Comparison of ENCODE assay signal across 8 cellular contexts in genomic region chr19:48290923-48291700, GRCh38. TPM values are rescaled to one million over a fixed set of nuclear protein-coding genes. Genes with fewer than 3 reads are reported as not detected.
DNase-seq lines count a peak whose midpoint lies in the region; ATAC-seq and TF ChIP-seq lines count a peak whose summit lies in the region.

No MANE protein-coding gene starts in this region.

- H3K36me3 Mint-ChIP-seq in dendritic cell treated with granulocyte-macrophage colony-stimulating factor and Interleukin-4, amounts not matched to agents 40 ng/mL and 50 ng/mL, for 4 days (ENCODE audit: low read depth), result no peaks in the 10 kb centered on the region

- no peak overlapping the region for H3K27ac Mint-ChIP-seq in dendritic cell treated with granulocyte-macrophage colony-stimulating factor and Interleukin-4, amounts not matched to agents 40 ng/mL and 50 ng/mL, for 4 days

- intact Hi-C loops in dendritic cell treated with granulocyte-macrophage colony-stimulating factor and Interleukin-4, amounts not matched to agents 40 ng/mL and 50 ng/mL, for 4 days (cut with micrococcal nuclease), result loop anchor here (1.0 kb wide), 1 partner anchor 24 kb away; no protein-coding TSS in a partner anchor

- in situ Hi-C loops in GM13977 (cut with MboI; ENCODE audit: low pct_unique_long_range_greater_than_20kb, low sequenced_read_pairs, unreplicated experiment), result no loop called here

- ATAC-seq in left lobe of liver (peak; percentile 98), GM19328 (IDR thresholded peaks at IDR 0.05; ENCODE audit: unreplicated experiment) (no peak)

- DNase-seq in A172 (ENCODE audit: low spot score) (peak; percentile 66), GM13977 (ENCODE audit: low spot score) (peak; percentile 69), NCI-H345 (lab: John Stamatoyannopoulos, UW) (peak; percentile 26), left lobe of liver (ENCODE audit: low spot score) (peak; percentile 72)
- peak; percentile 61 for DNase-seq in activated CD4-positive, alpha-beta T cell treated with anti-CD3 and anti-CD28 coated beads, Interleukin-2, amount 50 U/mL, for 1 hour
- DNase-seq in stimulated activated CD4-positive, alpha-beta T cell treated with anti-CD3 and anti-CD28 coated beads, Interleukin-1b, Interleukin-23, amount 100 ng/mL, for 48 hours, result peak; percentile 40

- H3K27me3 Mint-ChIP-seq in dendritic cell treated with granulocyte-macrophage colony-stimulating factor and Interleukin-4, amounts not matched to agents 40 ng/mL and 50 ng/mL, for 4 days, result peaks cover 13% of the 10 kb centered on the region

- H3K4me1 Mint-ChIP-seq in dendritic cell treated with granulocyte-macrophage colony-stimulating factor and Interleukin-4, amounts not matched to agents 40 ng/mL and 50 ng/mL, for 4 days (ENCODE audit: low read depth), result peaks cover 9% of the 10 kb centered on the region

- H3K4me3 Mint-ChIP-seq in dendritic cell treated with granulocyte-macrophage colony-stimulating factor and Interleukin-4, amounts not matched to agents 40 ng/mL and 50 ng/mL, for 4 days, result peak overlapping the region; percentile 69

- H3K9me3 Mint-ChIP-seq in dendritic cell treated with granulocyte-macrophage colony-stimulating factor and Interleukin-4, amounts not matched to agents 40 ng/mL and 50 ng/mL, for 4 days, result peaks cover 10% of the 10 kb centered on the region

- TF ChIP-seq CTCF in GM13977 (IDR thresholded peaks at IDR 0.05; ENCODE audit: extremely low read depth, insufficient read depth, missing control alignments), result peak; percentile 91

RNA-seq across cellular contexts. Expression of gene ZNF114, which starts 21.2 kb away (rescaled TPM):
- total RNA-seq in A172 (2014; rRNA removed; shearing (Covaris generic)), result 0.79 and 5.5 TPM in 2 replicates
- total RNA-seq in left lobe of liver, result not detected

RNA-seq across cellular contexts. Expression of gene EMP3, which starts 34.2 kb away (rescaled TPM):
- 67.5 and 98.5 TPM in 2 replicates for total RNA-seq in A172 (2014; rRNA removed; shearing (Covaris generic))
- total RNA-seq in left lobe of liver, result 6.7 TPM

RNA-seq across cellular contexts. Expression of gene CARD8, which starts 35.4 kb away (rescaled TPM):
- 4.3 and 7.7 TPM in 2 replicates for total RNA-seq in A172 (2014; rRNA removed; shearing (Covaris generic))
- 17.4 TPM for total RNA-seq in left lobe of liver
